26 cellular contexts compared by ENCODE assay signal in genomic region chr10:34626158-34626557, GRCh38.
"Had no signal": no experiment of that assay in that cellular context is flagged by ENCODE, and none has a peak within 500 bp of the region (broad histone marks: within the 10 kb centered on the region; RNA-seq: fewer than 3 reads in every experiment).

No MANE protein-coding gene starts in this region.

- FAIRE-seq: endometrium, islet of Langerhans, pancreas, TTC549 had no signal

- H3K4me1 Mint-ChIP-seq: activated naive CD8-positive, alpha-beta T cell treated with anti-CD3 and anti-CD28 coated beads, Interleukin-2, amount 50 U/mL, for 24 hours; central memory CD8-positive, alpha-beta T cell; naive B cell; stimulated activated memory B cell treated with anti-CD40 and anti-IgM and Interleukin-4, amounts not matched to agents 10 μg/mL and 1 μg/mL and 100 μg/mL, for 72 hours had no signal

- H3K27me3 Mint-ChIP-seq: activated CD8-positive, alpha-beta T cell treated with anti-CD3 and anti-CD28 coated beads for 36 hours; activated naive CD8-positive, alpha-beta T cell treated with anti-CD3 and anti-CD28 coated beads, Interleukin-2, amount 50 U/mL, for 24 hours; activated T-cell treated with anti-CD3 and anti-CD28 coated beads, Interleukin-2, amount 50 U/mL, for 24 hours; naive B cell; type B pancreatic cell had no signal

- DNase-seq: activated CD4-positive, alpha-beta T cell treated with anti-CD3 and anti-CD28 coated beads for 4 hours; activated CD8-positive, alpha-beta T cell treated with anti-CD3 and anti-CD28 coated beads for 36 hours; activated naive CD4-positive, alpha-beta T cell treated with anti-CD3 and anti-CD28 coated beads for 36 hours; activated naive CD8-positive, alpha-beta T cell treated with anti-CD3 and anti-CD28 coated beads, Interleukin-2, amount 50 U/mL, for 24 hours; activated T-cell treated with anti-CD3 and anti-CD28 coated beads, Interleukin-2, amount 50 U/mL, for 24 hours; aorta; brain microvascular endothelial cell; erythroblast; left cardiac atrium; mesenchymal stem cell; mucosa of descending colon; naive B cell; pancreas; right lobe of liver; stimulated activated CD4-positive, alpha-beta T cell treated with anti-CD3 and anti-CD28 coated beads, Interleukin-4, amount 100 ng/mL, for 4 hours; testis had no signal

- H3K4me3 Mint-ChIP-seq: activated CD8-positive, alpha-beta T cell treated with anti-CD3 and anti-CD28 coated beads for 36 hours; activated naive CD4-positive, alpha-beta T cell treated with anti-CD3 and anti-CD28 coated beads for 36 hours; activated naive CD8-positive, alpha-beta T cell treated with anti-CD3 and anti-CD28 coated beads, Interleukin-2, amount 50 U/mL, for 24 hours; activated T-cell treated with anti-CD3 and anti-CD28 coated beads, Interleukin-2, amount 50 U/mL, for 24 hours; central memory CD8-positive, alpha-beta T cell; naive B cell; stimulated activated memory B cell treated with anti-CD40 and anti-IgM and Interleukin-4, amounts not matched to agents 10 μg/mL and 1 μg/mL and 100 μg/mL, for 72 hours; T-helper 2 cell treated with Interferon-gamma antibody and Interleukin-4, amounts not matched to agents 5 μg/mL and 100 μg/mL, for 36 hours; type B pancreatic cell; WTC11 had no signal

- H3K27ac Mint-ChIP-seq: activated CD8-positive, alpha-beta T cell treated with anti-CD3 and anti-CD28 coated beads for 36 hours; activated naive CD4-positive, alpha-beta T cell treated with anti-CD3 and anti-CD28 coated beads for 36 hours; activated naive CD8-positive, alpha-beta T cell treated with anti-CD3 and anti-CD28 coated beads, Interleukin-2, amount 50 U/mL, for 24 hours; activated T-cell treated with anti-CD3 and anti-CD28 coated beads, Interleukin-2, amount 50 U/mL, for 24 hours; activated T-helper 2 cell treated with anti-CD3 and anti-CD28 coated beads, Interferon-gamma antibody, Interleukin-2, Interleukin-4, amounts not matched to agents 10 μg/mL and 5 μg/mL and 100 μg/mL, durations not matched to agents 14 hours and 24 hours and 36 hours; stimulated activated memory B cell treated with anti-CD40 and anti-IgM and Interleukin-4, amounts not matched to agents 10 μg/mL and 1 μg/mL and 100 μg/mL, for 72 hours; T-helper 2 cell treated with Interferon-gamma antibody and Interleukin-4, amounts not matched to agents 5 μg/mL and 100 μg/mL, for 36 hours; type B pancreatic cell; WTC11 had no signal

- H3K36me3 Mint-ChIP-seq: naive B cell; stimulated activated memory B cell treated with anti-CD40 and anti-IgM and Interleukin-4, amounts not matched to agents 10 μg/mL and 1 μg/mL and 100 μg/mL, for 72 hours; WTC11 had no signal

- H3K9me3 Mint-ChIP-seq: activated CD8-positive, alpha-beta T cell treated with anti-CD3 and anti-CD28 coated beads for 36 hours; activated naive CD4-positive, alpha-beta T cell treated with anti-CD3 and anti-CD28 coated beads for 36 hours; activated naive CD8-positive, alpha-beta T cell treated with anti-CD3 and anti-CD28 coated beads, Interleukin-2, amount 50 U/mL, for 24 hours; activated T-cell treated with anti-CD3 and anti-CD28 coated beads, Interleukin-2, amount 50 U/mL, for 24 hours; activated T-helper 2 cell treated with anti-CD3 and anti-CD28 coated beads, Interferon-gamma antibody, Interleukin-2, Interleukin-4, amounts not matched to agents 10 μg/mL and 5 μg/mL and 100 μg/mL, durations not matched to agents 14 hours and 24 hours and 36 hours; central memory CD8-positive, alpha-beta T cell; naive B cell; stimulated activated memory B cell treated with anti-CD40 and anti-IgM and Interleukin-4, amounts not matched to agents 10 μg/mL and 1 μg/mL and 100 μg/mL, for 72 hours; T-helper 2 cell treated with Interferon-gamma antibody and Interleukin-4, amounts not matched to agents 5 μg/mL and 100 μg/mL, for 36 hours; type B pancreatic cell; WTC11 had no signal

- ATAC-seq: activated CD8-positive, alpha-beta T cell treated with anti-CD3 and anti-CD28 coated beads for 36 hours; activated naive CD8-positive, alpha-beta T cell treated with anti-CD3 and anti-CD28 coated beads, Interleukin-2, amount 50 U/mL, for 24 hours; left cardiac atrium; mucosa of descending colon; pancreas; right lobe of liver; stimulated activated memory B cell treated with anti-CD40 and anti-IgM and Interleukin-4, amounts not matched to agents 10 μg/mL and 1 μg/mL and 100 μg/mL, for 72 hours; WTC11 had no signal

- H3K4me3 ChIP-seq: coronary artery, mucosa of descending colon, pancreas, right lobe of liver, testis had no signal
